9 cellular contexts compared by ENCODE assay signal in genomic region chr2:69464575-69464974, GRCh38. TPM values are rescaled to one million over a fixed set of nuclear protein-coding genes. Genes with fewer than 3 reads are reported as not detected.
DNase-seq lines count a peak whose midpoint lies in the region; ATAC-seq, FAIRE-seq and TF ChIP-seq lines count a peak whose summit lies in the region.
"Had no signal": no experiment of that assay in that cellular context is flagged by ENCODE, and none has a peak within 500 bp of the region (broad histone marks: within the 10 kb centered on the region; RNA-seq: fewer than 3 reads in every experiment).

No MANE protein-coding gene starts in this region.

- TF ChIP-seq EP300 in SK-N-SH (IDR thresholded peaks at IDR 0.05; ENCODE audit: borderline replicate concordance in 1 of 2, low read depth in 1 of 2, low read length in 1 of 2): no peak

- H3K4me3 ChIP-seq in SK-N-SH (ENCODE audit: low read depth in 2 of 2, low read length in 1 of 2): no peak overlapping the region
- no peak overlapping the region for H3K4me3 ChIP-seq in body of pancreas
- H3K4me3 ChIP-seq in testis: no peak overlapping the region

- FAIRE-seq in GM12891 (lab: Jason Lieb, UNC): no peak

- peak; percentile 40; the same call in 2 of the 3 replicates for ATAC-seq in SK-N-SH treated with all-trans-retinoic acid at 6 μM for 48 hours
- peak; percentile 54 for ATAC-seq in body of pancreas
- ATAC-seq in HG03175 (IDR thresholded peaks at IDR 0.05; ENCODE audit: unreplicated experiment): no peak

- H3K9me2 ChIP-seq in SK-N-SH: no peaks in the 10 kb centered on the region

- DNase-seq in SK-N-SH (no peak), body of pancreas (peak in 3 of 4 donors; percentile 20 to 32 (median 22)), hepatic stellate cell (ENCODE audit: low spot score) (peak; percentile 43), testis (peak; percentile 48), GM12891 (ENCODE audit: insufficient read length, low spot score) (no peak), DMS79 treated with DMSO at 0.1 percent for 48 hours (lab: John Stamatoyannopoulos, UW) (no peak)
- DNase-seq: cortex of kidney had no signal

- H3K27me3 ChIP-seq in SK-N-SH (ENCODE audit: insufficient read depth): no peaks in the 10 kb centered on the region
- H3K27me3 ChIP-seq in body of pancreas: no peaks in the 10 kb centered on the region
- no peaks in the 10 kb centered on the region for H3K27me3 ChIP-seq in testis

- H3K9me3 ChIP-seq in SK-N-SH: no peaks in the 10 kb centered on the region
- H3K9me3 ChIP-seq in body of pancreas: no peaks in the 10 kb centered on the region
- no peaks in the 10 kb centered on the region for H3K9me3 ChIP-seq in testis

- CTCF ChIA-PET in SK-N-SH (lab: Yijun Ruan, JAX): interaction anchor here (0.9 kb wide), 1 partner anchor 452 kb away, joined by 3 read pairs; the partner anchor contains the start of gene ANTXR1

- H2AFZ ChIP-seq in SK-N-SH (ENCODE audit: low read depth): no peak overlapping the region

- intact Hi-C loops in body of pancreas (cut with DNase I): no loop called here
- intact Hi-C loops in testis (cut with DNase I; ENCODE audit: low total_unique reads): no loop called here

- no peaks in the 10 kb centered on the region for H3K79me2 ChIP-seq in SK-N-SH (ENCODE audit: insufficient read depth)

- TF ChIP-seq RAD21 in SK-N-SH (IDR thresholded peaks at IDR 0.05; ENCODE audit: low read length): no peak

- TF ChIP-seq CTCF in SK-N-SH (IDR thresholded peaks at IDR 0.05): no peak
- TF ChIP-seq CTCF in body of pancreas (IDR thresholded peaks at IDR 0.05): no peak
- no peak for TF ChIP-seq CTCF in testis (IDR thresholded peaks at IDR 0.05)

- no peaks in the 10 kb centered on the region for H4K20me1 ChIP-seq in SK-N-SH (ENCODE audit: insufficient read depth)

- H3K36me3 ChIP-seq in SK-N-SH (replicated peaks in 1 of 2; ENCODE audit: control insufficient read depth in 1 of 2, insufficient read depth in 2 of 2, low read length in 1 of 2) (peaks cover 23 to 35% of the 10 kb centered on the region in 2 experiments), body of pancreas (replicated peaks in 1 of 2; ENCODE audit: insufficient read depth in 1 of 2, low read depth in 2 of 2) (peaks cover 2 to 7% of the 10 kb centered on the region in 2 donors), testis (ENCODE audit: low read depth, missing control alignments) (no peaks in the 10 kb centered on the region)

- POLR2A ChIA-PET in SK-N-SH (lab: Yijun Ruan, JAX): no interaction called here

- H3K9ac ChIP-seq in SK-N-SH: no peak overlapping the region

- H3K4me2 ChIP-seq in SK-N-SH: no peak overlapping the region

- TF ChIP-seq POLR2A in body of pancreas (IDR thresholded peaks at IDR 0.05) (no peak), testis (IDR thresholded peaks at IDR 0.05) (no peak), GM12891 (IDR thresholded peaks at IDR 0.05; ENCODE audit: low read depth, low read length) (no peak)

- H3F3A ChIP-seq in SK-N-SH (replicated peaks; ENCODE audit: insufficient read depth): no peaks in the 10 kb centered on the region

- 95% methylated on average over 3 of the region's 3 CpGs for WGBS in SK-N-SH (ENCODE audit: low lambda C conversion rate)
- 84 to 91% methylated on average over 3 of the region's 3 CpGs for WGBS in body of pancreas, 2 donors
- WGBS in testis, 2 donors: 64 to 70% methylated on average over 3 of the region's 3 CpGs

- H3K27ac ChIP-seq in SK-N-SH (ENCODE audit: low read depth in 2 of 2, low read length in 1 of 2) (no peak overlapping the region; a peak in 1 of 4 replicates), body of pancreas (no peak overlapping the region), testis (no peak overlapping the region)

- no peaks in the 10 kb centered on the region; a peak in 1 of 4 replicates for H3K4me1 ChIP-seq in SK-N-SH (ENCODE audit: control insufficient read depth in 1 of 2, insufficient read depth in 2 of 2, low read depth in 1 of 2, low read length in 1 of 2)
- no peaks in the 10 kb centered on the region for H3K4me1 ChIP-seq in body of pancreas
- peaks cover 7% of the 10 kb centered on the region for H3K4me1 ChIP-seq in testis

TF ChIP-seq in SK-N-SH treated with all-trans-retinoic acid at 6 μM for 48 hours, 23 proteins besides CTCF, POLR2A, EP300 and RAD21 (continues in another document):
- no peak for TF ChIP-seq ISL1 (CRISPR knock-in tag; IDR thresholded peaks at IDR 0.05)
- no peak for TF ChIP-seq TSHZ2 (CRISPR knock-in tag; IDR thresholded peaks at IDR 0.05)

TF ChIP-seq in SK-N-SH, 30 proteins besides CTCF, POLR2A, EP300 and RAD21:
- no peak for TF ChIP-seq USF1 (IDR thresholded peaks at IDR 0.05; ENCODE audit: borderline replicate concordance, low read depth)

TF ChIP-seq in GM12891, 5 proteins besides CTCF, POLR2A, EP300 and RAD21:
- TF ChIP-seq TAF1 (IDR thresholded peaks at IDR 0.05; ENCODE audit: low read depth, low read length): no peak
- no peak for TF ChIP-seq PAX5 (IDR thresholded peaks at IDR 0.05; ENCODE audit: insufficient read depth, low read length, severe bottlenecking)
- no peak for TF ChIP-seq POLR2AphosphoS5 (IDR thresholded peaks at IDR 0.05; ENCODE audit: low read depth, low read length)
- TF ChIP-seq POU2F2 (IDR thresholded peaks at IDR 0.05; ENCODE audit: low read depth, low read length): no peak
- no peak for TF ChIP-seq SPI1 (IDR thresholded peaks at IDR 0.05; ENCODE audit: low read depth, low read length)

RNA-seq across cellular contexts. Expression of gene NFU1, which starts 27.3 kb away (rescaled TPM):
- polyA plus RNA-seq in SK-N-SH (2012; rRNA removed): 22.2 and 23.5 TPM in 2 replicates
- 29.1 and 44.8 TPM in 2 replicates for polyA plus RNA-seq in SK-N-SH (2012; cell fraction: cytosol; rRNA removed)
- polyA plus RNA-seq in SK-N-SH (2012; cell fraction: nucleus; rRNA removed): 7.0 and 8.9 TPM in 2 replicates
- 10 to 100 TPM; 12.9 to 29.1 TPM for total RNA-seq in body of pancreas
- total RNA-seq in testis: 10 to 100 TPM; 31.8 to 33.1 TPM
- polyA plus RNA-seq in testis (ENCODE audit: insufficient read depth, low read depth, low replicate concordance): 69.4 TPM
- polyA plus RNA-seq in GM12891 (2012; ENCODE audit: low read depth, missing spikeins): 37.8 TPM

Comparison
In these comparisons a context has a peak if more than half of its experiments do, and no peak if none do; other contexts are left out.
1. DNase-seq: peak in body of pancreas (3 of 4), hepatic stellate cell (single experiment) and testis (single experiment); none in SK-N-SH (single experiment), GM12891 (single experiment) and DMS79 treated with DMSO at 0.1 percent for 48 hours (single experiment).